In the genomic region with DNA sequence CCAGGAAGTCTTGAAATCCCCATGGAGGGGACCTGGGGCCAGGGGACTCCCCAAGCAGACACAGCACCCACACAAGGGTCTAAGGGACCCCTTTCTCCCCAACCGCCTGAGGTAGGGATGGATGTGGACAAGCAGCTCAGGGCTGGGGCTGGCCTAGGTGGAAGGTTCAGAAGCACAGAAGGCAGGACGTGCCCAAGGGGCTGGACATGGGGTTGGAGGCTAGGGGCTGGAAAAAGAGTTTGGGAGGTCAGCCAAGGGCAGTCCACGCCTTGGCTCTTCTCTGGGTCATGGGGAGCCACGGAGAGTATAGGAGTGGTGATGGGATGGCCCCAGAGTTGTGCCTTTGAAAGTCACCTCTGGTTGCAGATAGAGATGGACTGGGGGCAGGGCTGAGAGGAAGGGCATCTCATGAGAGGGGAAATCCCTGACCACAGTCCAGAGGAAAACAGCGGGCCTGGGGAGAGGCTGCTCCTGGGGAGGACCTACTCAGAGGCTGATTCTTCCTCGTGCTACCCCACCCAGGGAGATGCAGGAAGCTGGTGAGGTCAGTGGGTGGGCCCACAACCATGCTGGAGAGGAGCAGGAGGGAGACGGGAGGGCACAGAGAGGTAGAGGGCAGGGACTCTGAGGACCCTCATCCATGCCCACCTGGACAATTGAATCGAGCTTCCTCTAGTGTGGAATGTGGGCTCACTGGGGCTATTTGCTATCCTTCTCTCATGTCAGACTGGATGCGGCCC, we compare ENCODE assay signal across 20 cellular contexts. TPM values are rescaled to one million over a fixed set of nuclear protein-coding genes. Genes with fewer than 3 reads are reported as not detected.
"Had no signal": no experiment of that assay in that cellular context is flagged by ENCODE, and none has a peak within 500 bp of the region (broad histone marks: within the 10 kb centered on the region; RNA-seq: fewer than 3 reads in every experiment).

No MANE protein-coding gene starts in this region.

- ATAC-seq: activated CD8-positive, alpha-beta T cell treated with anti-CD3 and anti-CD28 coated beads, Interleukin-2, amount 10 ng/mL, durations not matched to agents 7 days and 5 days; body of pancreas; foreskin keratinocyte; stimulated activated effector memory CD8-positive, alpha-beta T cell treated with anti-CD3 and anti-CD28 coated beads, Interleukin-12 subunit alpha, Interleukin-12 subunit beta, amount 100 ng/mL, for 72 hours; T-cell had no signal

- H3K9me3 Mint-ChIP-seq: activated T-helper 2 cell treated with anti-CD3 and anti-CD28 coated beads, Interferon-gamma antibody, Interleukin-2, Interleukin-4, amounts not matched to agents 10 μg/mL and 5 μg/mL and 100 μg/mL, durations not matched to agents 14 hours and 24 hours and 36 hours; neural crest cell; stimulated activated effector memory CD8-positive, alpha-beta T cell treated with anti-CD3 and anti-CD28 coated beads, Interleukin-12 subunit alpha, Interleukin-12 subunit beta, amount 100 ng/mL, for 72 hours; T-cell had no signal

- H3K4me3 ChIP-seq: adrenal gland, body of pancreas, dorsolateral prefrontal cortex, hepatocyte, skin epidermis, tibial artery had no signal

- H3K4me2 ChIP-seq: hepatocyte had no signal

- H3K9me3 ChIP-seq: adrenal gland, body of pancreas, tibial artery had no signal

- H3K4me3 Mint-ChIP-seq: activated CD8-positive, alpha-beta T cell treated with anti-CD3 and anti-CD28 coated beads, Interleukin-2, amount 10 ng/mL, durations not matched to agents 7 days and 5 days; neural crest cell; stimulated activated effector memory CD8-positive, alpha-beta T cell treated with anti-CD3 and anti-CD28 coated beads, Interleukin-12 subunit alpha, Interleukin-12 subunit beta, amount 100 ng/mL, for 72 hours; T-cell had no signal

- H2AFZ ChIP-seq: hepatocyte, parathyroid adenoma had no signal

- H3K4me1 ChIP-seq: adrenal gland had no signal

- H3K27ac ChIP-seq: adrenal gland, body of pancreas, dorsolateral prefrontal cortex, foreskin keratinocyte, hepatocyte, parathyroid adenoma, tibial artery, WERI-Rb-1 had no signal

- DNase-seq: activated CD4-positive, alpha-beta T cell treated with anti-CD3 and anti-CD28 coated beads for 4 hours; activated CD8-positive, alpha-beta T cell treated with anti-CD3 and anti-CD28 coated beads, Interleukin-2, amount 10 ng/mL, durations not matched to agents 7 days and 5 days; activated naive CD4-positive, alpha-beta T cell treated with anti-CD3 and anti-CD28 coated beads, Interleukin-2, amount 50 U/mL, for 16 hours; adrenal gland; body of pancreas; cerebellar nuclear complex; dorsolateral prefrontal cortex; foreskin keratinocyte; T-cell; tibial artery; WERI-Rb-1 had no signal

- H3K27ac Mint-ChIP-seq: activated CD8-positive, alpha-beta T cell treated with anti-CD3 and anti-CD28 coated beads, Interleukin-2, amount 10 ng/mL, durations not matched to agents 7 days and 5 days; activated T-helper 2 cell treated with anti-CD3 and anti-CD28 coated beads, Interferon-gamma antibody, Interleukin-2, Interleukin-4, amounts not matched to agents 10 μg/mL and 5 μg/mL and 100 μg/mL, durations not matched to agents 14 hours and 24 hours and 36 hours; stimulated activated effector memory CD8-positive, alpha-beta T cell treated with anti-CD3 and anti-CD28 coated beads, Interleukin-12 subunit alpha, Interleukin-12 subunit beta, amount 100 ng/mL, for 72 hours had no signal

- H3K9ac ChIP-seq: parathyroid adenoma had no signal

- H3K27me3 ChIP-seq: body of pancreas had no signal

- H3K36me3 Mint-ChIP-seq: stimulated activated effector memory CD8-positive, alpha-beta T cell treated with anti-CD3 and anti-CD28 coated beads, Interleukin-12 subunit alpha, Interleukin-12 subunit beta, amount 100 ng/mL, for 72 hours; T-cell had no signal

- H3K79me2 ChIP-seq: hepatocyte, parathyroid adenoma had no signal

- H3K36me3 ChIP-seq: adrenal gland, tibial artery, WERI-Rb-1 had no signal

RNA-seq across cellular contexts. Expression of a gene that starts 2.5 kb away (rescaled TPM):
- total RNA-seq: activated CD8-positive, alpha-beta T cell treated with anti-CD3 and anti-CD28 coated beads, Interleukin-2, amount 10 ng/mL, durations not matched to agents 7 days and 5 days; renal cortical epithelial cell had no signal

RNA-seq across cellular contexts. Expression of a gene that starts 17.6 kb away (rescaled TPM):
- total RNA-seq: activated CD8-positive, alpha-beta T cell treated with anti-CD3 and anti-CD28 coated beads, Interleukin-2, amount 10 ng/mL, durations not matched to agents 7 days and 5 days; activated T-helper 2 cell treated with anti-CD3 and anti-CD28 coated beads, Interferon-gamma antibody, Interleukin-2, Interleukin-4, amounts not matched to agents 10 μg/mL and 5 μg/mL and 100 μg/mL, durations not matched to agents 14 hours and 24 hours and 36 hours; foreskin keratinocyte; kidney epithelial cell; neural crest cell; renal cortical epithelial cell had no signal
- polyA plus RNA-seq: foreskin keratinocyte had no signal

RNA-seq across cellular contexts. Expression of a gene that starts 48.2 kb away (rescaled TPM):
- total RNA-seq: activated CD8-positive, alpha-beta T cell treated with anti-CD3 and anti-CD28 coated beads, Interleukin-2, amount 10 ng/mL, durations not matched to agents 7 days and 5 days; activated T-helper 2 cell treated with anti-CD3 and anti-CD28 coated beads, Interferon-gamma antibody, Interleukin-2, Interleukin-4, amounts not matched to agents 10 μg/mL and 5 μg/mL and 100 μg/mL, durations not matched to agents 14 hours and 24 hours and 36 hours; foreskin keratinocyte; T-cell had no signal
- polyA plus RNA-seq: foreskin keratinocyte had no signal

RNA-seq across cellular contexts. Expression of a gene that starts 51.3 kb away (rescaled TPM):
- total RNA-seq: activated T-helper 2 cell treated with anti-CD3 and anti-CD28 coated beads, Interferon-gamma antibody, Interleukin-2, Interleukin-4, amounts not matched to agents 10 μg/mL and 5 μg/mL and 100 μg/mL, durations not matched to agents 14 hours and 24 hours and 36 hours; kidney epithelial cell; mesenteric fat pad had no signal
- polyA plus RNA-seq: hepatocyte had no signal
